ENCODE assay signal across 3 cellular contexts in the genomic region with DNA sequence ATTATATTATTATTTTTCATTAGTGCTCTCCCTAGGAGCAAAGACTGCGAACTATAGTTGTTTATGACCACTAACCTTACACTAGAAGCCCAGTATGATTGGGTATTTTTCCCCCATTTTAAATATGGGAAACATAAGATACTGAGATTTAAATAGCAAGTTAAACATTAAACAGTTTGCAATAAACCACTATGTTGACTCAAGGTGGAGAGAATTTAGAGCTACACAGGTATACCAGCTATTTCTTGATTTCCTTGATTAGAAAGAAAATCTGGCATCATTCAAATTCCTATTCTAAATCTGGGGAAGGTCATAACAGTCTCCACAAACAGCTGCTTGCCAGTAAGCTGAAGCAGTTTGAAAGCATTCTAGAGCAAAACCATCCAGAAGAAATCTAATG.
"Had no signal": no experiment of that assay in that cellular context is flagged by ENCODE, and none has a peak within 500 bp of the region (broad histone marks: within the 10 kb centered on the region; RNA-seq: fewer than 3 reads in every experiment).

No MANE protein-coding gene starts in this region.

- ATAC-seq: GM12878 had no signal

- DNase-seq: GDM1, GF-D8 had no signal

- H3K4me3 ChIP-seq: GM12878 had no signal
